28 cellular contexts compared by ENCODE assay signal in the genomic region with DNA sequence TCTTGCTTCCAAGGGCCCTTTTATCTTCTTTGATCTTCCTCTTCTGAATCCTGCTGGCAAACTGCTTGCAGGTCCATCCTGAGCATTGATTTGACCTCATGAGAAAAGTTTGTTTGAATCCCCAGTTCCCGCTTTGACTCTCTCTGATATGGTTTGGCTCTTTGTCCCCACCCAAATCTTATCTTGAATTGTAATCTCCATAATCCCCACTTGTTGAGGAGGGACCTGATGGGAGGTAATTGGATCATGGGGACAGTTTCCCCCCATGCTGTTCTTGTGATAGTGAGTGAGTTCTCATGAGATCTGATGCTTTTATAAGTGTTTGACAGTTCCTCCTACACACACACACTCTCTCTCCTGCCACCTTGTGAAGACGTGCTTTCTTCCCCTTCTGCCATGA.
"Had no signal": no experiment of that assay in that cellular context is flagged by ENCODE, and none has a peak within 500 bp of the region (broad histone marks: within the 10 kb centered on the region; RNA-seq: fewer than 3 reads in every experiment).

No MANE protein-coding gene starts in this region.

- H3K36me3 Mint-ChIP-seq: stimulated activated effector memory CD8-positive, alpha-beta T cell treated with anti-CD3 and anti-CD28 coated beads, Interleukin-12 subunit alpha, Interleukin-12 subunit beta, amount 100 ng/mL, for 72 hours; type B pancreatic cell had no signal

- H3K27me3 Mint-ChIP-seq: stimulated activated memory B cell treated with anti-CD40 and anti-IgM and Interleukin-4, amounts not matched to agents 10 μg/mL and 1 μg/mL and 100 μg/mL, for 72 hours; stimulated activated naive CD8-positive, alpha-beta T cell treated with anti-CD3 and anti-CD28 coated beads, Interleukin-15, Interleukin-2, amounts not matched to agents 100 ng/mL and 50 ng/mL, for 24 hours had no signal

- H3K36me3 ChIP-seq: stomach, suprapubic skin, thoracic aorta, thyroid gland, tibial artery, tibial nerve, transverse colon, upper lobe of left lung, upper lobe of right lung, uterus, vagina had no signal

- H3K4me3 ChIP-seq: stomach, suprapubic skin, testis, thoracic aorta, thyroid gland, tibial artery, tibial nerve, transverse colon, upper lobe of left lung, upper lobe of right lung, uterus, vagina had no signal

- H3K27ac ChIP-seq: stomach, suprapubic skin, testis, thoracic aorta, thyroid gland, tibial artery, tibial nerve, transverse colon, upper lobe of left lung, upper lobe of right lung, uterus, vagina had no signal

- H3K4me1 ChIP-seq: stomach, suprapubic skin, testis, tibial artery, tibial nerve, transverse colon, upper lobe of left lung, upper lobe of right lung, uterus, vagina had no signal

- H3K27me3 ChIP-seq: stomach, suprapubic skin, testis, thyroid gland, tibial artery, tibial nerve, transverse colon, upper lobe of left lung, upper lobe of right lung, uterus, vagina had no signal

- H3K27ac Mint-ChIP-seq: stimulated activated effector memory CD8-positive, alpha-beta T cell treated with anti-CD3 and anti-CD28 coated beads, Interleukin-12 subunit alpha, Interleukin-12 subunit beta, amount 100 ng/mL, for 72 hours; stimulated activated memory B cell treated with anti-CD40 and anti-IgM and Interleukin-4, amounts not matched to agents 10 μg/mL and 1 μg/mL and 100 μg/mL, for 72 hours; stimulated activated naive B cell treated with anti-CD40 and anti-IgM and Interleukin-4, amounts not matched to agents 10 μg/mL and 1 μg/mL and 100 μg/mL, for 72 hours; stimulated activated naive CD8-positive, alpha-beta T cell treated with anti-CD3 and anti-CD28 coated beads, Interleukin-15, amount 100 ng/mL, for 72 hours; stimulated activated naive CD8-positive, alpha-beta T cell treated with anti-CD3 and anti-CD28 coated beads, Interleukin-15, Interleukin-2, amounts not matched to agents 100 ng/mL and 50 ng/mL, for 24 hours; type B pancreatic cell had no signal

- ATAC-seq: stimulated activated effector memory CD8-positive, alpha-beta T cell treated with anti-CD3 and anti-CD28 coated beads, Interleukin-12 subunit alpha, Interleukin-12 subunit beta, amount 100 ng/mL, for 72 hours; stimulated activated memory B cell treated with anti-CD40 and anti-IgM and Interleukin-4, amounts not matched to agents 10 μg/mL and 1 μg/mL and 100 μg/mL, for 72 hours; stimulated activated naive B cell treated with anti-CD40 and anti-IgM and Interleukin-4, amounts not matched to agents 10 μg/mL and 1 μg/mL and 100 μg/mL, for 72 hours; stimulated activated naive CD8-positive, alpha-beta T cell treated with anti-CD3 and anti-CD28 coated beads, Interleukin-15, amount 100 ng/mL, for 72 hours; stimulated activated naive CD8-positive, alpha-beta T cell treated with anti-CD3 and anti-CD28 coated beads, Interleukin-15, Interleukin-2, amounts not matched to agents 100 U/mL and 50 U/mL, for 24 hours; upper lobe of right lung had no signal

- H3K4me3 Mint-ChIP-seq: stimulated activated effector memory CD8-positive, alpha-beta T cell treated with anti-CD3 and anti-CD28 coated beads, Interleukin-12 subunit alpha, Interleukin-12 subunit beta, amount 100 ng/mL, for 72 hours; stimulated activated memory B cell treated with anti-CD40 and anti-IgM and Interleukin-4, amounts not matched to agents 10 μg/mL and 1 μg/mL and 100 μg/mL, for 72 hours; stimulated activated naive B cell treated with anti-CD40 and anti-IgM and Interleukin-4, amounts not matched to agents 10 μg/mL and 1 μg/mL and 100 μg/mL, for 72 hours; stimulated activated naive CD8-positive, alpha-beta T cell treated with anti-CD3 and anti-CD28 coated beads, Interleukin-15, amount 100 ng/mL, for 72 hours; stimulated activated naive CD8-positive, alpha-beta T cell treated with anti-CD3 and anti-CD28 coated beads, Interleukin-15, Interleukin-2, amounts not matched to agents 100 ng/mL and 50 ng/mL, for 24 hours; type B pancreatic cell had no signal

- H3K4me1 Mint-ChIP-seq: stimulated activated effector memory CD8-positive, alpha-beta T cell treated with anti-CD3 and anti-CD28 coated beads, Interleukin-12 subunit alpha, Interleukin-12 subunit beta, amount 100 ng/mL, for 72 hours; stimulated activated naive CD8-positive, alpha-beta T cell treated with anti-CD3 and anti-CD28 coated beads, Interleukin-15, amount 100 ng/mL, for 72 hours had no signal

- H3K9me3 Mint-ChIP-seq: type B pancreatic cell had no signal

- DNase-seq: stimulated activated CD4-positive, alpha-beta T cell treated with anti-CD3 and anti-CD28 coated beads, Interleukin-2, amount 100 ng/mL, for 48 hours; stimulated activated CD4-positive, alpha-beta T cell treated with anti-CD3 and anti-CD28 coated beads, Interleukin-4, amount 100 ng/mL, for 1 hour; stimulated activated CD4-positive, alpha-beta T cell treated with anti-CD3 and anti-CD28 coated beads, Interleukin-4, amount 100 ng/mL, for 24 hours; stimulated activated CD4-positive, alpha-beta T cell treated with anti-CD3 and anti-CD28 coated beads, Interleukin-4, amount 100 ng/mL, for 4 hours; stimulated activated CD8-positive, alpha-beta memory T cell treated with anti-CD3 and anti-CD28 coated beads, Interleukin-4, amount 100 ng/mL, for 48 hours; stimulated activated naive B cell treated with anti-CD40 and anti-IgM and Interleukin-4, amounts not matched to agents 10 μg/mL and 1 μg/mL and 100 μg/mL, for 72 hours; stimulated activated naive CD4-positive, alpha-beta T cell; stimulated activated naive CD4-positive, alpha-beta T cell treated with Interleukin-2 at 50 U/mL for 16 hours; stimulated activated naive CD8-positive, alpha-beta T cell treated with anti-CD3 and anti-CD28 coated beads, Interleukin-15, amount 100 ng/mL, for 72 hours; stimulated activated naive CD8-positive, alpha-beta T cell treated with anti-CD3 and anti-CD28 coated beads, Interleukin-15, Interleukin-2, amounts not matched to agents 100 U/mL and 50 U/mL, for 24 hours; stomach; substantia nigra; testis; thyroid gland; tibial artery; transverse colon; trophoblast cell; upper lobe of left lung; upper lobe of right lung; uterus had no signal

- H3K9me3 ChIP-seq: stomach, suprapubic skin, testis, thoracic aorta, thyroid gland, tibial artery, upper lobe of right lung, uterus, vagina had no signal
